In genomic region chr16:70800798-70801480, GRCh38 we compare ENCODE assay signal across 7 cellular contexts.
DNase-seq lines count a peak whose midpoint lies in the region; ATAC-seq and TF ChIP-seq lines count a peak whose summit lies in the region.

TSS of gene VAC14 (minus strand) at chr16:70801158. CDS start at chr16:70800900, 258 bp downstream.

- peak; percentile 97 for ATAC-seq in GM18511 (IDR thresholded peaks at IDR 0.05; ENCODE audit: unreplicated experiment)
- peak; percentile 94 for ATAC-seq in HG03025 (IDR thresholded peaks at IDR 0.05; ENCODE audit: low FRiP score, unreplicated experiment)

- no peak for TF ChIP-seq CTCF in retinal pigment epithelial cell (conservative IDR thresholded peaks at IDR 0.05; ENCODE audit: low read depth, low read length)

- DNase-seq in NCI-H2081 (lab: John Stamatoyannopoulos, UW), result peak; percentile 90 to 92
- DNase-seq in T-helper 9 cell, result peak; percentile 97
- DNase-seq in astrocyte of the hippocampus (ENCODE audit: low read depth, low spot score), result peak; percentile 95
- DNase-seq in hippocampal formation (lab: John Stamatoyannopoulos, UW), result peak; percentile 78 to 80
- peak; percentile 70 for DNase-seq in retinal pigment epithelial cell (ENCODE audit: low read depth)

- H3K4me3 ChIP-seq in retinal pigment epithelial cell (ENCODE audit: low read length), result peak within 1 kb of the TSS; percentile 90

Comparison
In these comparisons a context has a peak if more than half of its experiments do, and no peak if none do; other contexts are left out.
1. Peak in every context shown above with its lines: DNase-seq, ATAC-seq and H3K4me3 ChIP-seq.